8 cellular contexts compared by ENCODE assay signal in genomic region chr2:197453123-197453913, GRCh38. TPM values are rescaled to one million over a fixed set of nuclear protein-coding genes. Genes with fewer than 3 reads are reported as not detected.
A peak's percentile ranks its signal among the peaks of the same experiment; 100 is the strongest.
DNase-seq lines count a peak whose midpoint lies in the region; ATAC-seq and TF ChIP-seq lines count a peak whose summit lies in the region.

TSS of gene COQ10B (plus strand) at chr2:197453552. CDS start at chr2:197453561, 9 bp downstream.

- H3K4me1 ChIP-seq in KMS-11 (ENCODE audit: low read depth, poor library complexity, severe bottlenecking) (peaks cover 20% of the 10 kb centered on the region), Peyer's patch (peaks cover 0 to 15% (median 5%) of the 10 kb centered on the region in 4 donors), muscle layer of colon (ENCODE audit: insufficient read depth, low read length) (peaks cover 12% of the 10 kb centered on the region)

- peak; percentile 80 to 82 for TF ChIP-seq POLR2A in Peyer's patch (IDR thresholded peaks at IDR 0.05)

- TF ChIP-seq CTCF in KMS-11 (conservative IDR thresholded peaks at IDR 0.05; ENCODE audit: low read depth, low read length) (no peak), Peyer's patch (IDR thresholded peaks at IDR 0.05) (peak in 4 of 6 experiments; percentile 26 to 43 (median 32))

- H2AFZ ChIP-seq in KMS-11 (ENCODE audit: low read depth), result peak within 1 kb of the TSS; percentile 93

- no peaks in the 10 kb centered on the region for H3K27me3 ChIP-seq in KMS-11 (ENCODE audit: insufficient read depth, low read depth)
- no peaks in the 10 kb centered on the region for H3K27me3 ChIP-seq in Peyer's patch
- H3K27me3 ChIP-seq in muscle layer of colon (ENCODE audit: control insufficient read depth in 1 of 2, insufficient read depth in 2 of 2, low read length in 2 of 2), result no peaks in the 10 kb centered on the region

- peaks cover 45% of the 10 kb centered on the region for H3K79me2 ChIP-seq in KMS-11 (ENCODE audit: insufficient read depth, low read depth)

- peak within 1 kb of the TSS; percentile 73 for H3K4me3 ChIP-seq in KMS-11 (IDR thresholded peaks at IDR 0.05; ENCODE audit: insufficient read depth, low read depth, low read length)
- H3K4me3 ChIP-seq in Peyer's patch, result peak within 1 kb of the TSS; percentile 67 to 86 (median 80)
- peak within 1 kb of the TSS; percentile 52 to 70 for H3K4me3 ChIP-seq in muscle layer of colon (ENCODE audit: low read depth in 1 of 2, low read length in 2 of 2)

- no peaks in the 10 kb centered on the region for H3K36me3 ChIP-seq in KMS-11 (ENCODE audit: insufficient read depth)
- H3K36me3 ChIP-seq in Peyer's patch, result no peaks in the 10 kb centered on the region
- H3K36me3 ChIP-seq in muscle layer of colon (ENCODE audit: insufficient read depth, low read length), result no peaks in the 10 kb centered on the region

- peaks cover 1% of the 10 kb centered on the region; the same call in 1 of the 2 replicates for H4K20me1 ChIP-seq in KMS-11 (ENCODE audit: insufficient read depth)

- peak within 1 kb of the TSS; percentile 92 for H3K4me2 ChIP-seq in KMS-11

- DNase-seq in DMS79 treated with DMSO at 0.1 percent for 48 hours (lab: John Stamatoyannopoulos, UW) (peak; percentile 97), Peyer's patch (peak; percentile 99 to 100 (median 99))
- peak; percentile 96 to 98 for DNase-seq in activated T-cell treated with anti-CD3 and anti-CD28 coated beads, Interleukin-2, amount 50 U/mL, for 48 hours
- peak; percentile 94 for DNase-seq in stimulated activated CD8-positive, alpha-beta memory T cell treated with anti-CD3 and anti-CD28 coated beads, Interleukin-7, amount 100 ng/mL, for 24 hours (ENCODE audit: low read depth)

- H3K9me3 ChIP-seq in Peyer's patch (no peaks in the 10 kb centered on the region), muscle layer of colon (ENCODE audit: low read length) (no peaks in the 10 kb centered on the region)

- H3K27ac ChIP-seq in KMS-11 (peak within 1 kb of the TSS; percentile 82), Peyer's patch (peak within 1 kb of the TSS; percentile 94 to 98 (median 98)), muscle layer of colon (ENCODE audit: low read depth, low read length) (peak within 1 kb of the TSS; percentile 89)

- ATAC-seq in GM21737 (IDR thresholded peaks at IDR 0.05; ENCODE audit: unreplicated experiment) (peak; percentile 92), esophagus mucosa (peak; percentile 99)

- H3K9ac ChIP-seq in KMS-11 (peak within 1 kb of the TSS; percentile 77), muscle layer of colon (ENCODE audit: low read length) (peak within 1 kb of the TSS; percentile 97)

RNA-seq across cellular contexts. Expression of gene COQ10B, which starts in this region (rescaled TPM):
- total RNA-seq in Peyer's patch, result 10 to 100 TPM; 14.4 to 30.3 (median 22.3) TPM
- 12.8 TPM for total RNA-seq in esophagus mucosa

Comparison
In these comparisons a context has a peak if more than half of its experiments do, and no peak if none do; other contexts are left out.
1. Peak in every context shown above with its lines: DNase-seq, ATAC-seq, H3K4me3 ChIP-seq and H3K27ac ChIP-seq.